Comparison of ENCODE assay signal across 17 cellular contexts in the genomic region with DNA sequence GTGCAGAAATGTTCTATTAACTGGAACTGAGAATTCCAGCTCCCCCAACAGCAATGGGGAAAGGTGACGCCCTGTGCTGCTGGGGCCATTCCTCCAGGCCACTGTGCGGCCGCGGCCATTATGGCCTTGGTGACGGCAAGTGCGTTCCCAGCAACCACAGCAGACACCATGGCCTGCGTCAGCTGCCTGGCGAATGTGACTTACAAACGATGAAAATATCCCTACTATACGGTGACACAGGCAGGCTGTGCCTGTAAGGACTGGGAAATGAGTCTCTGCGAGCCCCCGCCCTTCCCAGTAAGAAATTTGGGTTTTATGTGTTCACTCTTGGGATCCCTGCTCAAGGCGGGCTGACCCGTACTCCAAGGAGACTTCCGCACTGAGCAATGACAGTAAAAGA. TPM values are rescaled to one million over a fixed set of nuclear protein-coding genes. Genes with fewer than 3 reads are reported as not detected.
DNase-seq lines count a peak whose midpoint lies in the region; ATAC-seq, FAIRE-seq and TF ChIP-seq lines count a peak whose summit lies in the region.
"Had no signal": no experiment of that assay in that cellular context is flagged by ENCODE, and none has a peak within 500 bp of the region (broad histone marks: within the 10 kb centered on the region; RNA-seq: fewer than 3 reads in every experiment).

No MANE protein-coding gene starts in this region.

- H3K27me3 Mint-ChIP-seq in activated T-cell treated with anti-CD3 and anti-CD28 coated beads, Interleukin-2, amount 50 U/mL, for 24 hours, result no peaks in the 10 kb centered on the region
- no peaks in the 10 kb centered on the region for H3K27me3 Mint-ChIP-seq in activated T-cell treated with anti-CD3 and anti-CD28 coated beads, Interleukin-2, amount 50 U/mL, for 4 hours (ENCODE audit: low read depth)
- peaks cover 13% of the 10 kb centered on the region for H3K27me3 Mint-ChIP-seq in GM23338 (ENCODE audit: insufficient read depth, low read depth, poor library complexity)

- intact Hi-C loops in kidney (cut with DNase I), result no loop called here

- no peak overlapping the region for H2AFZ ChIP-seq in GM23338

- ATAC-seq in activated T-cell treated with anti-CD3 and anti-CD28 coated beads, Interleukin-2, amount 50 U/mL, for 4 hours, result no peak
- ATAC-seq in GM23338 (no peak), HG02678 (IDR thresholded peaks at IDR 0.05; ENCODE audit: unreplicated experiment) (no peak), HG03571 (IDR thresholded peaks at IDR 0.05; ENCODE audit: unreplicated experiment) (no peak)
- ATAC-seq: GM12878 had no signal

- no peak for FAIRE-seq in kidney (lab: Jason Lieb, UNC)
- FAIRE-seq: A204.1, GM12878 had no signal

- peaks cover 12% of the 10 kb centered on the region for H3K4me1 Mint-ChIP-seq in activated T-cell treated with anti-CD3 and anti-CD28 coated beads, Interleukin-2, amount 50 U/mL, for 24 hours (ENCODE audit: low read depth)
- H3K4me1 Mint-ChIP-seq in activated T-cell treated with anti-CD3 and anti-CD28 coated beads, Interleukin-2, amount 50 U/mL, for 4 hours (ENCODE audit: low read depth), result peaks cover 4% of the 10 kb centered on the region
- peaks cover 8% of the 10 kb centered on the region; the same call in 1 of the 3 replicates for H3K4me1 Mint-ChIP-seq in GM23338
- H3K4me1 Mint-ChIP-seq: CD14-positive monocyte had no signal

- H3K36me3 Mint-ChIP-seq in activated T-cell treated with anti-CD3 and anti-CD28 coated beads, Interleukin-2, amount 50 U/mL, for 24 hours (ENCODE audit: low read depth), result peaks cover 82% of the 10 kb centered on the region
- H3K36me3 Mint-ChIP-seq in activated T-cell treated with anti-CD3 and anti-CD28 coated beads, Interleukin-2, amount 50 U/mL, for 4 hours (ENCODE audit: insufficient read depth), result peaks cover 33% of the 10 kb centered on the region
- H3K36me3 Mint-ChIP-seq in GM23338 (ENCODE audit: low read depth), result peaks cover 70% of the 10 kb centered on the region

- TF ChIP-seq CTCF in GM23338 (conservative IDR thresholded peaks at IDR 0.05; ENCODE audit: low read depth in 2 of 2), result no peak
- TF ChIP-seq CTCF in kidney (IDR thresholded peaks at IDR 0.05; ENCODE audit: borderline replicate concordance, extremely low read depth, insufficient read depth), result no peak

- no peak overlapping the region for H3K4me2 ChIP-seq in GM23338

- H3K79me2 ChIP-seq in GM23338 (replicated peaks; ENCODE audit: insufficient read depth), result peaks cover 8% of the 10 kb centered on the region; the same call in 1 of the 2 replicates

- H3K27ac ChIP-seq in GM23338 (ENCODE audit: low read depth), result no peak overlapping the region
- H3K27ac ChIP-seq in kidney (ENCODE audit: low read depth in 2 of 2, low read length in 2 of 2), result no peak overlapping the region
- peak overlapping the region; percentile 79 for H3K27ac ChIP-seq in skeletal muscle tissue (ENCODE audit: low read depth, low read length)

- H3K9ac ChIP-seq in kidney (ENCODE audit: low read length in 2 of 2), result no peak overlapping the region
- H3K9ac ChIP-seq in skeletal muscle tissue (ENCODE audit: low read depth in 1 of 3, low read length in 3 of 3), result peak overlapping the region in 1 of 3 donors; percentile 68

- no peaks in the 10 kb centered on the region for H3K9me3 ChIP-seq in kidney (ENCODE audit: control insufficient read depth in 1 of 2, low read length in 2 of 2)
- H3K9me3 ChIP-seq in skeletal muscle tissue (ENCODE audit: control insufficient read depth in 3 of 3, low read length in 3 of 3), result no peaks in the 10 kb centered on the region

- H3K4me1 ChIP-seq in GM23338 (ENCODE audit: insufficient read depth) (no peaks in the 10 kb centered on the region), kidney (ENCODE audit: control insufficient read depth in 1 of 2, insufficient read depth in 1 of 2, low read depth in 1 of 2, low read length in 2 of 2) (no peaks in the 10 kb centered on the region), skeletal muscle tissue (ENCODE audit: control insufficient read depth in 3 of 3, insufficient read depth in 3 of 3, low read length in 3 of 3) (peaks cover 12 to 13% (median 13%) of the 10 kb centered on the region in 3 donors)

- H3F3A ChIP-seq in GM23338 (replicated peaks; ENCODE audit: low read depth), result no peaks in the 10 kb centered on the region

- H3K9me2 ChIP-seq in GM23338 (ENCODE audit: insufficient read depth), result no peaks in the 10 kb centered on the region

- H3K4me3 ChIP-seq in GM23338 (no peak overlapping the region), kidney (ENCODE audit: low read length in 2 of 2) (no peak overlapping the region), skeletal muscle tissue (ENCODE audit: low read length in 3 of 3) (peak overlapping the region in 1 of 3 donors; percentile 13)
- H3K4me3 ChIP-seq: GM12878 had no signal

- H3K4me3 Mint-ChIP-seq in activated T-cell treated with anti-CD3 and anti-CD28 coated beads, Interleukin-2, amount 50 U/mL, for 24 hours, result no peak overlapping the region
- H3K4me3 Mint-ChIP-seq in activated T-cell treated with anti-CD3 and anti-CD28 coated beads, Interleukin-2, amount 50 U/mL, for 4 hours, result no peak overlapping the region
- no peak overlapping the region for H3K4me3 Mint-ChIP-seq in GM23338
- H3K4me3 Mint-ChIP-seq: CD14-positive monocyte had no signal

- no peaks in the 10 kb centered on the region for H3K9me3 Mint-ChIP-seq in activated T-cell treated with anti-CD3 and anti-CD28 coated beads, Interleukin-2, amount 50 U/mL, for 24 hours
- H3K9me3 Mint-ChIP-seq in activated T-cell treated with anti-CD3 and anti-CD28 coated beads, Interleukin-2, amount 50 U/mL, for 4 hours, result no peaks in the 10 kb centered on the region
- no peaks in the 10 kb centered on the region; the same call in 1 of the 3 replicates for H3K9me3 Mint-ChIP-seq in GM23338
- H3K9me3 Mint-ChIP-seq: CD14-positive monocyte had no signal

- H3K27ac Mint-ChIP-seq in activated T-cell treated with anti-CD3 and anti-CD28 coated beads, Interleukin-2, amount 50 U/mL, for 24 hours, result no peak overlapping the region
- peak overlapping the region; percentile 23; the same call in 1 of the 2 replicates for H3K27ac Mint-ChIP-seq in GM23338
- H3K27ac Mint-ChIP-seq: CD14-positive monocyte had no signal

- H4K20me1 ChIP-seq in GM23338 (replicated peaks; ENCODE audit: insufficient read depth), result peaks cover 4% of the 10 kb centered on the region; the same call in 1 of the 2 replicates

- no peaks in the 10 kb centered on the region for H3K27me3 ChIP-seq in GM23338 (ENCODE audit: insufficient read depth)
- H3K27me3 ChIP-seq in skeletal muscle tissue (ENCODE audit: control insufficient read depth in 3 of 3, insufficient read depth in 3 of 3, low read length in 3 of 3), result no peaks in the 10 kb centered on the region

- H3K36me3 ChIP-seq in GM23338 (ENCODE audit: insufficient read depth) (peaks cover 8% of the 10 kb centered on the region; the same call in 1 of the 2 replicates), kidney (ENCODE audit: control insufficient read depth in 1 of 2, insufficient read depth in 2 of 2, low read length in 2 of 2) (peaks cover 30 to 51% of the 10 kb centered on the region in 2 donors), skeletal muscle tissue (ENCODE audit: control insufficient read depth in 3 of 3, insufficient read depth in 3 of 3, low read length in 3 of 3) (peaks cover 50 to 52% (median 50%) of the 10 kb centered on the region in 3 donors)

- peak; percentile 19 for DNase-seq in activated T-cell treated with anti-CD3 and anti-CD28 coated beads, Interleukin-2, amount 50 U/mL, for 24 hours
- DNase-seq in activated T-cell treated with anti-CD3 and anti-CD28 coated beads, Interleukin-2, amount 50 U/mL, for 4 hours, result no peak
- DNase-seq in GM23338 (ENCODE audit: low spot score) (no peak), kidney (peak; percentile 26), H4 (ENCODE audit: low spot score) (no peak)
- DNase-seq: COR-L47, KBM-7, NCI-H1048, NCI-H2227 treated with DMSO at 0.1 percent for 48 hours, NCI-H526, OCI-M1 had no signal

TF ChIP-seq in GM23338, 12 proteins besides CTCF, POLR2A, EP300 and RAD21 (continues in another document):
- TF ChIP-seq NANOG (IDR thresholded peaks at IDR 0.05; ENCODE audit: borderline replicate concordance) (no peak), CREB1 (CRISPR knock-in tag; IDR thresholded peaks at IDR 0.05; ENCODE audit: low read depth) (no peak), STAT1 (IDR thresholded peaks at IDR 0.05; ENCODE audit: unreplicated experiment) (no peak), JUNB (IDR thresholded peaks at IDR 0.05; ENCODE audit: unreplicated experiment) (no peak), POLR2AphosphoS5 (IDR thresholded peaks at IDR 0.05; ENCODE audit: low read depth) (no peak)
- TF ChIP-seq, protein P1, sequence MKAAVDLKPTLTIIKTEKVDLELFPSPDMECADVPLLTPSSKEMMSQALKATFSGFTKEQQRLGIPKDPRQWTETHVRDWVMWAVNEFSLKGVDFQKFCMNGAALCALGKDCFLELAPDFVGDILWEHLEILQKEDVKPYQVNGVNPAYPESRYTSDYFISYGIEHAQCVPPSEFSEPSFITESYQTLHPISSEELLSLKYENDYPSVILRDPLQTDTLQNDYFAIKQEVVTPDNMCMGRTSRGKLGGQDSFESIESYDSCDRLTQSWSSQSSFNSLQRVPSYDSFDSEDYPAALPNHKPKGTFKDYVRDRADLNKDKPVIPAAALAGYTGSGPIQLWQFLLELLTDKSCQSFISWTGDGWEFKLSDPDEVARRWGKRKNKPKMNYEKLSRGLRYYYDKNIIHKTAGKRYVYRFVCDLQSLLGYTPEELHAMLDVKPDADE (IDR thresholded peaks at IDR 0.05), result no peak

RNA-seq across cellular contexts. Expression of a gene that starts 20.6 kb away (rescaled TPM):
- total RNA-seq in activated T-cell treated with anti-CD3 and anti-CD28 coated beads, Interleukin-2, amount 50 U/mL, for 4 hours, result 100 to 1,000 TPM; 143 to 150 (median 145) TPM
- 110 and 142 TPM in 2 replicates for total RNA-seq in GM23338 (2014; rRNA removed; shearing (Covaris generic))
- polyA plus RNA-seq in GM23338 (2016; fragmentation: Nextera tagmentation; extraction: Ambion mirVana), result 39.9 and 41.7 TPM in 2 replicates
- 96.6 TPM for total RNA-seq in kidney
- 135 TPM for polyA plus RNA-seq in kidney (ENCODE audit: insufficient read depth, low read depth, low replicate concordance)
- total RNA-seq in skeletal muscle tissue, result 113 TPM
- total RNA-seq in H4 (2014; rRNA removed; shearing (Covaris generic)), result 196 and 214 TPM in 2 replicates

RNA-seq across cellular contexts. Expression of a gene that starts 29.4 kb away (rescaled TPM):
- total RNA-seq in activated T-cell treated with anti-CD3 and anti-CD28 coated beads, Interleukin-2, amount 50 U/mL, for 4 hours, result 10 to 100 TPM in 2 of 3 donors, 1 to 10 TPM in 1; 9.5 to 16.7 (median 10.5) TPM
- total RNA-seq in GM23338 (2014; rRNA removed; shearing (Covaris generic)), result 36.2 and 46.4 TPM in 2 replicates
- polyA plus RNA-seq in GM23338 (2016; fragmentation: Nextera tagmentation; extraction: Ambion mirVana) (9.1 and 9.8 TPM in 2 replicates), kidney (ENCODE audit: insufficient read depth, low read depth, low replicate concordance) (not detected)
- total RNA-seq in kidney (0.91 TPM), skeletal muscle tissue (not detected)
- total RNA-seq in H4 (2014; rRNA removed; shearing (Covaris generic)), result 0.04 and 0.23 TPM in 2 replicates
- polyA plus RNA-seq: CD14-positive monocyte had no signal

Comparison
In these comparisons a context has a peak if more than half of its experiments do, and no peak if none do; other contexts are left out.
1. DNase-seq: peak in activated T-cell treated with anti-CD3 and anti-CD28 coated beads, Interleukin-2, amount 50 U/mL, for 24 hours (single experiment) and kidney (single experiment); none in activated T-cell treated with anti-CD3 and anti-CD28 coated beads, Interleukin-2, amount 50 U/mL, for 4 hours (single experiment), GM23338 (single experiment) and H4 (single experiment).